1 cellular context compared by ENCODE assay signal in genomic region chr2:190334479-190335224, GRCh38.
TF ChIP-seq lines count a peak whose summit lies in the region.

No MANE protein-coding gene starts in this region.

TF ChIP-seq in HepG2, 621 proteins besides CTCF, POLR2A, EP300 and RAD21 (continued from another document):
- TF ChIP-seq MATR3 (CRISPR knock-in tag; IDR thresholded peaks at IDR 0.05) (no peak), MLXIP (CRISPR knock-in tag; IDR thresholded peaks at IDR 0.05; ENCODE audit: borderline replicate concordance) (no peak), ZSCAN31 (CRISPR knock-in tag; IDR thresholded peaks at IDR 0.05; ENCODE audit: low read depth) (peak; percentile 57; the same call in 1 of the 2 replicates), TBL1XR1 (IDR thresholded peaks at IDR 0.05; ENCODE audit: borderline replicate concordance, low read length, partially characterized antibody) (no peak), NFKB2 (CRISPR knock-in tag; IDR thresholded peaks at IDR 0.05; ENCODE audit: borderline replicate concordance) (no peak), ADNP (CRISPR knock-in tag; IDR thresholded peaks at IDR 0.05) (no peak), NFE2L1 (CRISPR knock-in tag; IDR thresholded peaks at IDR 0.05; ENCODE audit: borderline replicate concordance) (no peak), FOSL2 (CRISPR knock-in tag; IDR thresholded peaks at IDR 0.05) (peak; percentile 99), TBX3 (IDR thresholded peaks at IDR 0.05; ENCODE audit: borderline replicate concordance) (no peak), CENPX (CRISPR knock-in tag; IDR thresholded peaks at IDR 0.05) (no peak), ZNF451 (CRISPR knock-in tag; IDR thresholded peaks at IDR 0.05) (no peak), ZFP1 (CRISPR knock-in tag; IDR thresholded peaks at IDR 0.05) (peak; percentile 56; the same call in 1 of the 2 replicates), SIX4 (CRISPR knock-in tag; IDR thresholded peaks at IDR 0.05) (no peak), ELF3 (CRISPR knock-in tag; IDR thresholded peaks at IDR 0.05) (peak; percentile 92)
- TF ChIP-seq, protein P1, sequence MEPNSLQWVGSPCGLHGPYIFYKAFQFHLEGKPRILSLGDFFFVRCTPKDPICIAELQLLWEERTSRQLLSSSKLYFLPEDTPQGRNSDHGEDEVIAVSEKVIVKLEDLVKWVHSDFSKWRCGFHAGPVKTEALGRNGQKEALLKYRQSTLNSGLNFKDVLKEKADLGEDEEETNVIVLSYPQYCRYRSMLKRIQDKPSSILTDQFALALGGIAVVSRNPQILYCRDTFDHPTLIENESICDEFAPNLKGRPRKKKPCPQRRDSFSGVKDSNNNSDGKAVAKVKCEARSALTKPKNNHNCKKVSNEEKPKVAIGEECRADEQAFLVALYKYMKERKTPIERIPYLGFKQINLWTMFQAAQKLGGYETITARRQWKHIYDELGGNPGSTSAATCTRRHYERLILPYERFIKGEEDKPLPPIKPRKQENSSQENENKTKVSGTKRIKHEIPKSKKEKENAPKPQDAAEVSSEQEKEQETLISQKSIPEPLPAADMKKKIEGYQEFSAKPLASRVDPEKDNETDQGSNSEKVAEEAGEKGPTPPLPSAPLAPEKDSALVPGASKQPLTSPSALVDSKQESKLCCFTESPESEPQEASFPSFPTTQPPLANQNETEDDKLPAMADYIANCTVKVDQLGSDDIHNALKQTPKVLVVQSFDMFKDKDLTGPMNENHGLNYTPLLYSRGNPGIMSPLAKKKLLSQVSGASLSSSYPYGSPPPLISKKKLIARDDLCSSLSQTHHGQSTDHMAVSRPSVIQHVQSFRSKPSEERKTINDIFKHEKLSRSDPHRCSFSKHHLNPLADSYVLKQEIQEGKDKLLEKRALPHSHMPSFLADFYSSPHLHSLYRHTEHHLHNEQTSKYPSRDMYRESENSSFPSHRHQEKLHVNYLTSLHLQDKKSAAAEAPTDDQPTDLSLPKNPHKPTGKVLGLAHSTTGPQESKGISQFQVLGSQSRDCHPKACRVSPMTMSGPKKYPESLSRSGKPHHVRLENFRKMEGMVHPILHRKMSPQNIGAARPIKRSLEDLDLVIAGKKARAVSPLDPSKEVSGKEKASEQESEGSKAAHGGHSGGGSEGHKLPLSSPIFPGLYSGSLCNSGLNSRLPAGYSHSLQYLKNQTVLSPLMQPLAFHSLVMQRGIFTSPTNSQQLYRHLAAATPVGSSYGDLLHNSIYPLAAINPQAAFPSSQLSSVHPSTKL (CRISPR knock-in tag; IDR thresholded peaks at IDR 0.05): peak; percentile 97
- TF ChIP-seq, protein P2, sequence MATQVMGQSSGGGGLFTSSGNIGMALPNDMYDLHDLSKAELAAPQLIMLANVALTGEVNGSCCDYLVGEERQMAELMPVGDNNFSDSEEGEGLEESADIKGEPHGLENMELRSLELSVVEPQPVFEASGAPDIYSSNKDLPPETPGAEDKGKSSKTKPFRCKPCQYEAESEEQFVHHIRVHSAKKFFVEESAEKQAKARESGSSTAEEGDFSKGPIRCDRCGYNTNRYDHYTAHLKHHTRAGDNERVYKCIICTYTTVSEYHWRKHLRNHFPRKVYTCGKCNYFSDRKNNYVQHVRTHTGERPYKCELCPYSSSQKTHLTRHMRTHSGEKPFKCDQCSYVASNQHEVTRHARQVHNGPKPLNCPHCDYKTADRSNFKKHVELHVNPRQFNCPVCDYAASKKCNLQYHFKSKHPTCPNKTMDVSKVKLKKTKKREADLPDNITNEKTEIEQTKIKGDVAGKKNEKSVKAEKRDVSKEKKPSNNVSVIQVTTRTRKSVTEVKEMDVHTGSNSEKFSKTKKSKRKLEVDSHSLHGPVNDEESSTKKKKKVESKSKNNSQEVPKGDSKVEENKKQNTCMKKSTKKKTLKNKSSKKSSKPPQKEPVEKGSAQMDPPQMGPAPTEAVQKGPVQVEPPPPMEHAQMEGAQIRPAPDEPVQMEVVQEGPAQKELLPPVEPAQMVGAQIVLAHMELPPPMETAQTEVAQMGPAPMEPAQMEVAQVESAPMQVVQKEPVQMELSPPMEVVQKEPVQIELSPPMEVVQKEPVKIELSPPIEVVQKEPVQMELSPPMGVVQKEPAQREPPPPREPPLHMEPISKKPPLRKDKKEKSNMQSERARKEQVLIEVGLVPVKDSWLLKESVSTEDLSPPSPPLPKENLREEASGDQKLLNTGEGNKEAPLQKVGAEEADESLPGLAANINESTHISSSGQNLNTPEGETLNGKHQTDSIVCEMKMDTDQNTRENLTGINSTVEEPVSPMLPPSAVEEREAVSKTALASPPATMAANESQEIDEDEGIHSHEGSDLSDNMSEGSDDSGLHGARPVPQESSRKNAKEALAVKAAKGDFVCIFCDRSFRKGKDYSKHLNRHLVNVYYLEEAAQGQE (IDR thresholded peaks at IDR 0.05; ENCODE audit: borderline replicate concordance in 1 of 2, low read depth in 1 of 2, low read length in 2 of 2): peak in 1 of 2 experiments; percentile 63; a peak in 1 of 4 replicates
- TF ChIP-seq, protein P3, sequence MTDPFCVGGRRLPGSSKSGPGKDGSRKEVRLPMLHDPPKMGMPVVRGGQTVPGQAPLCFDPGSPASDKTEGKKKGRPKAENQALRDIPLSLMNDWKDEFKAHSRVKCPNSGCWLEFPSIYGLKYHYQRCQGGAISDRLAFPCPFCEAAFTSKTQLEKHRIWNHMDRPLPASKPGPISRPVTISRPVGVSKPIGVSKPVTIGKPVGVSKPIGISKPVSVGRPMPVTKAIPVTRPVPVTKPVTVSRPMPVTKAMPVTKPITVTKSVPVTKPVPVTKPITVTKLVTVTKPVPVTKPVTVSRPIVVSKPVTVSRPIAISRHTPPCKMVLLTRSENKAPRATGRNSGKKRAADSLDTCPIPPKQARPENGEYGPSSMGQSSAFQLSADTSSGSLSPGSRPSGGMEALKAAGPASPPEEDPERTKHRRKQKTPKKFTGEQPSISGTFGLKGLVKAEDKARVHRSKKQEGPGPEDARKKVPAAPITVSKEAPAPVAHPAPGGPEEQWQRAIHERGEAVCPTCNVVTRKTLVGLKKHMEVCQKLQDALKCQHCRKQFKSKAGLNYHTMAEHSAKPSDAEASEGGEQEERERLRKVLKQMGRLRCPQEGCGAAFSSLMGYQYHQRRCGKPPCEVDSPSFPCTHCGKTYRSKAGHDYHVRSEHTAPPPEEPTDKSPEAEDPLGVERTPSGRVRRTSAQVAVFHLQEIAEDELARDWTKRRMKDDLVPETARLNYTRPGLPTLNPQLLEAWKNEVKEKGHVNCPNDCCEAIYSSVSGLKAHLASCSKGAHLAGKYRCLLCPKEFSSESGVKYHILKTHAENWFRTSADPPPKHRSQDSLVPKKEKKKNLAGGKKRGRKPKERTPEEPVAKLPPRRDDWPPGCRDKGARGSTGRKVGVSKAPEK (CRISPR knock-in tag; IDR thresholded peaks at IDR 0.05; ENCODE audit: borderline replicate concordance): no peak
- TF ChIP-seq, protein P4, sequence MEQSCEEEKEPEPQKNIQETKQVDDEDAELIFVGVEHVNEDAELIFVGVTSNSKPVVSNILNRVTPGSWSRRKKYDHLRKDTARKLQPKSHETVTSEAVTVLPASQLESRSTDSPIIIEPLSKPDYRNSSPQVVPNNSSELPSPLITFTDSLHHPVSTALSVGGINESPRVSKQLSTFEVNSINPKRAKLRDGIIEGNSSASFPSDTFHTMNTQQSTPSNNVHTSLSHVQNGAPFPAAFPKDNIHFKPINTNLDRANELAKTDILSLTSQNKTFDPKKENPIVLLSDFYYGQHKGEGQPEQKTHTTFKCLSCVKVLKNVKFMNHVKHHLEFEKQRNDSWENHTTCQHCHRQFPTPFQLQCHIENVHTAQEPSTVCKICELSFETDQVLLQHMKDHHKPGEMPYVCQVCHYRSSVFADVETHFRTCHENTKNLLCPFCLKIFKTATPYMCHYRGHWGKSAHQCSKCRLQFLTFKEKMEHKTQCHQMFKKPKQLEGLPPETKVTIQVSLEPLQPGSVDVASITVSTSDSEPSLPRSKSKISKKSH (CRISPR knock-in tag; IDR thresholded peaks at IDR 0.05; ENCODE audit: borderline replicate concordance): no peak
